In the genomic region with DNA sequence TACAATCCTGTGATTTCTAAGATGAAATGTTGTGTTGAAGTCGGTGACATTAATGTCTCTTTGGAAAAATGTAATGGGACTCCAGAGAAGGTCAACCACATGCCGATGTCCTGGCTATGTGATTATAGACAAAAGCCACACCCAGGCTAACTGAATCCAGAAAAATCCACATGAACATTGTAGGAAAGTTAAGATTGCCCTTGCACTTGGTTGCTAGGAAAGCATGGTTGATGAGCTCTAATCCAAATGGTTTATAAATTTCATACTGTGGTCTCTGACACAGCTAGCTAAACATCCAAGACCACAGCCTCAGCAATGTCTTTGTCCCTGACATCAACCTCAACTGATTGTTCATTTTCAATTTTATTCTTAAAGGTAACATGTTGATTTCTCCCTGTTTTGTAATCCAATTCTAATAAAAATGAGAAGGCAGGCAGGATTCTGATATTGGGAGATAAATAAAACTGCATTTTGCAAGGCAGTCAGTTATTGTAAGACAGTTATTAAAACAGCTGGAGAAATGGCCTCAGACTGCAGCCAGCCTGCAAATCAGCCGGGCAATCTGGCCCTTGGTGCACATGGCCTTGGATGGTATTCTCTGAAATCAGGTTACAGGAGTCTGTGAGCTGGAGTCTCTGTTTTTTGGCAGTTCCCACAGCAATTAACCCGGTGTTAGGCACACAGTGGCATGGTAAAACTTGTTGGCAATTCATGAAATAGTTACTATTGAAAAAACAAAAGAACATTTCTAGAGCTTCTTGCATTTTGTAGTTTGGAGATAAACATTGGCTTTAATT, we compare ENCODE assay signal across 17 cellular contexts.
DNase-seq lines count a peak whose midpoint lies in the region; ATAC-seq and TF ChIP-seq lines count a peak whose summit lies in the region.
"Had no signal": no experiment of that assay in that cellular context is flagged by ENCODE, and none has a peak within 500 bp of the region (broad histone marks: within the 10 kb centered on the region; RNA-seq: fewer than 3 reads in every experiment).

No MANE protein-coding gene starts in this region.

- no peaks in the 10 kb centered on the region for H3K27me3 Mint-ChIP-seq in chondrocyte (ENCODE audit: low read depth)
- H3K27me3 Mint-ChIP-seq: stimulated activated naive CD8-positive, alpha-beta T cell treated with anti-CD3 and anti-CD28 coated beads, Interleukin-15, amount 100 ng/mL, for 72 hours had no signal

- H3K4me3 ChIP-seq in osteoblast (ENCODE audit: insufficient read depth, low read length), result no peak overlapping the region
- H3K4me3 ChIP-seq: mucosa of descending colon, uterus had no signal

- no peaks in the 10 kb centered on the region for H3K9me3 ChIP-seq in osteoblast (ENCODE audit: low read depth, low read length)
- H3K9me3 ChIP-seq: mucosa of descending colon, uterus had no signal

- H3K9me3 Mint-ChIP-seq in chondrocyte (ENCODE audit: low read depth), result no peaks in the 10 kb centered on the region
- H3K9me3 Mint-ChIP-seq: activated CD8-positive, alpha-beta T cell treated with anti-CD3 and anti-CD28 coated beads for 36 hours; activated T-cell treated with anti-CD3 and anti-CD28 coated beads, Interleukin-2, amount 50 U/mL, for 72 hours; stimulated activated naive CD8-positive, alpha-beta T cell treated with anti-CD3 and anti-CD28 coated beads, Interleukin-15, amount 100 ng/mL, for 72 hours had no signal

- no peak overlapping the region for H3K4me3 Mint-ChIP-seq in chondrocyte (ENCODE audit: unreplicated experiment)
- H3K4me3 Mint-ChIP-seq: activated CD8-positive, alpha-beta T cell treated with anti-CD3 and anti-CD28 coated beads for 36 hours; activated T-cell treated with anti-CD3 and anti-CD28 coated beads, Interleukin-2, amount 50 U/mL, for 72 hours; stimulated activated naive CD8-positive, alpha-beta T cell treated with anti-CD3 and anti-CD28 coated beads, Interleukin-15, amount 100 ng/mL, for 72 hours had no signal

- no peaks in the 10 kb centered on the region for H3K36me3 ChIP-seq in osteoblast (ENCODE audit: insufficient read depth, low read length)
- H3K36me3 ChIP-seq: uterus had no signal

- DNase-seq in AG08396 (ENCODE audit: low spot score) (peak; percentile 26), M059J (ENCODE audit: low read depth) (peak; percentile 81), chondrocyte (ENCODE audit: low spot score) (no peak), osteoblast (ENCODE audit: insufficient read length, low spot score, missing footprints) (no peak), KBM-7 (no peak), left lobe of liver (ENCODE audit: low spot score) (no peak)
- no peak for DNase-seq in stimulated activated CD4-positive, alpha-beta T cell treated with anti-CD3 and anti-CD28 coated beads, Interleukin-4, amount 100 ng/mL, for 24 hours
- DNase-seq: activated CD8-positive, alpha-beta T cell treated with anti-CD3 and anti-CD28 coated beads for 36 hours; activated T-cell treated with anti-CD3 and anti-CD28 coated beads, Interleukin-2, amount 50 U/mL, for 72 hours; mucosa of descending colon; NCI-H187; NCI-H446; stimulated activated naive CD8-positive, alpha-beta T cell treated with anti-CD3 and anti-CD28 coated beads, Interleukin-15, amount 100 ng/mL, for 72 hours; uterus had no signal

- peak overlapping the region; percentile 100 for H3K27ac ChIP-seq in osteoblast (ENCODE audit: low read depth, low read length)
- H3K27ac ChIP-seq: epithelial cell of prostate, parathyroid adenoma had no signal

- H3K27me3 ChIP-seq in osteoblast (ENCODE audit: insufficient read depth, low read length), result no peaks in the 10 kb centered on the region
- H3K27me3 ChIP-seq: uterus had no signal

- no peaks in the 10 kb centered on the region for H4K20me1 ChIP-seq in osteoblast (ENCODE audit: insufficient read depth, low read length)

- in situ Hi-C loops in KBM-7 (cut with MboI; ENCODE audit: low pct_unique_long_range_greater_than_20kb, low sequenced_read_pairs), result no loop called here

- no peak overlapping the region for H2AFZ ChIP-seq in osteoblast (ENCODE audit: low read length)
- H2AFZ ChIP-seq: parathyroid adenoma had no signal

- H3K4me2 ChIP-seq in osteoblast (ENCODE audit: insufficient read depth, low read length), result peak overlapping the region; percentile 6

- peak overlapping the region; percentile 89 for H3K27ac Mint-ChIP-seq in chondrocyte (ENCODE audit: unreplicated experiment)
- H3K27ac Mint-ChIP-seq: activated CD8-positive, alpha-beta T cell treated with anti-CD3 and anti-CD28 coated beads for 36 hours; activated T-cell treated with anti-CD3 and anti-CD28 coated beads, Interleukin-2, amount 50 U/mL, for 72 hours; stimulated activated naive CD8-positive, alpha-beta T cell treated with anti-CD3 and anti-CD28 coated beads, Interleukin-15, amount 100 ng/mL, for 72 hours had no signal

- H3K36me3 Mint-ChIP-seq in chondrocyte (ENCODE audit: low read depth), result peaks cover 8% of the 10 kb centered on the region

- ATAC-seq in GM19397 (IDR thresholded peaks at IDR 0.05; ENCODE audit: unreplicated experiment) (no peak), left lobe of liver (no peak)
- ATAC-seq: activated CD8-positive, alpha-beta T cell treated with anti-CD3 and anti-CD28 coated beads for 36 hours; activated T-cell treated with anti-CD3 and anti-CD28 coated beads, Interleukin-2, amount 50 U/mL, for 72 hours; mucosa of descending colon; stimulated activated naive CD8-positive, alpha-beta T cell treated with anti-CD3 and anti-CD28 coated beads, Interleukin-15, amount 100 ng/mL, for 72 hours had no signal

- TF ChIP-seq CTCF in chondrocyte (IDR thresholded peaks at IDR 0.05), result no peak
- no peak for TF ChIP-seq CTCF in osteoblast (IDR thresholded peaks at IDR 0.05; ENCODE audit: extremely low read depth, low read depth, low read length)

- H3K4me1 Mint-ChIP-seq in chondrocyte (ENCODE audit: low read depth), result peaks cover 86% of the 10 kb centered on the region

- H3K79me2 ChIP-seq in osteoblast (ENCODE audit: insufficient read depth, low read length), result peaks cover 74% of the 10 kb centered on the region

- peaks cover 83% of the 10 kb centered on the region for H3K4me1 ChIP-seq in osteoblast (ENCODE audit: insufficient read depth, low read length)

Comparison
In these comparisons a context has a peak if more than half of its experiments do, and no peak if none do; other contexts are left out.
1. DNase-seq: peak in AG08396 (single experiment) and M059J (single experiment); none in chondrocyte (single experiment), osteoblast (single experiment), KBM-7 (single experiment), stimulated activated CD4-positive, alpha-beta T cell treated with anti-CD3 and anti-CD28 coated beads, Interleukin-4, amount 100 ng/mL, for 24 hours (single experiment) and left lobe of liver (single experiment).